Comparison of ENCODE assay signal across 29 cellular contexts in the genomic region with DNA sequence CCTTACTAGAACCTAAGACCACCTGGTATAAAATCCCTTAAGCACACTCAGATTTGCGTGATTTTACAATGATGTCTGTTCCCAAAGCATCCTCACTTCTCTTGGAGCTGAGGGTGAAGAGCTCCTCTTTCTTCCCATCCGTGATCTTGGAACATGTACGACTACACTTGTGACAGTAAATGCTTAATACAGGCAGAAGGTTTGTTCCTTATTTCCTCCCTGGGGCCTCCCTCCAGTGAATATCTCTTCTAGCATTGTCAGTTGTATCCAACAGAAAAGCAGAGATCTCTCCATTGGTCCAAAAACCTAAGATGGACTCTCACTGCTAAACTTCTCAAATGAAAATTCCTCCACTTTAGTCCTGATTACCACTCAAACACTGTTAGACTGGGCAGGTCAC.
"Had no signal": no experiment of that assay in that cellular context is flagged by ENCODE, and none has a peak within 500 bp of the region (broad histone marks: within the 10 kb centered on the region; RNA-seq: fewer than 3 reads in every experiment).

No MANE protein-coding gene starts in this region.

- H3K27me3 ChIP-seq: ovary, thyroid gland, upper lobe of left lung, vagina had no signal

- H3K36me3 ChIP-seq: neural progenitor cell, ovary, right lobe of liver, sigmoid colon, stomach, thoracic aorta, thyroid gland, tibial nerve, upper lobe of left lung, vagina had no signal

- H3K27ac ChIP-seq: neural progenitor cell, ovary, parathyroid adenoma, psoas muscle, right lobe of liver, sigmoid colon, stomach, thoracic aorta, thyroid gland, tibial nerve, upper lobe of left lung, vagina had no signal

- H3K9me3 Mint-ChIP-seq: naive B cell; naive thymus-derived CD8-positive, alpha-beta T cell; natural killer cell treated with Interleukin-12 subunit alpha and Interleukin-12 subunit beta and Interleukin-15 and Interleukin-18, amount 100 ng/mL, for 72 hours; nephron progenitor cell; neural progenitor cell; stimulated activated effector memory CD8-positive, alpha-beta T cell treated with anti-CD3 and anti-CD28 coated beads, Interleukin-12 subunit alpha, Interleukin-12 subunit beta, amount 100 ng/mL, for 72 hours; stimulated activated naive B cell treated with anti-CD40 and anti-IgM and Interleukin-4, amounts not matched to agents 10 μg/mL and 1 μg/mL and 100 μg/mL, for 72 hours; stimulated activated naive CD8-positive, alpha-beta T cell treated with anti-CD3 and anti-CD28 coated beads, Interleukin-15, Interleukin-2, amounts not matched to agents 100 ng/mL and 50 ng/mL, for 24 hours had no signal

- H3K4me2 ChIP-seq: neural progenitor cell had no signal

- FAIRE-seq: small intestine had no signal

- H3K4me1 Mint-ChIP-seq: naive B cell; naive thymus-derived CD8-positive, alpha-beta T cell; nephron progenitor cell; neural progenitor cell; stimulated activated effector memory CD8-positive, alpha-beta T cell treated with anti-CD3 and anti-CD28 coated beads, Interleukin-12 subunit alpha, Interleukin-12 subunit beta, amount 100 ng/mL, for 72 hours had no signal

- H3K27ac Mint-ChIP-seq: naive B cell; naive thymus-derived CD8-positive, alpha-beta T cell; natural killer cell treated with Interleukin-12 subunit alpha and Interleukin-12 subunit beta and Interleukin-15 and Interleukin-18, amount 100 ng/mL, for 72 hours; nephron progenitor cell; neural progenitor cell; progenitor cell of endocrine pancreas; stimulated activated effector memory CD8-positive, alpha-beta T cell treated with anti-CD3 and anti-CD28 coated beads, Interleukin-12 subunit alpha, Interleukin-12 subunit beta, amount 100 ng/mL, for 72 hours; stimulated activated naive B cell treated with anti-CD40 and anti-IgM and Interleukin-4, amounts not matched to agents 10 μg/mL and 1 μg/mL and 100 μg/mL, for 72 hours; stimulated activated naive CD8-positive, alpha-beta T cell treated with anti-CD3 and anti-CD28 coated beads, Interleukin-15, Interleukin-2, amounts not matched to agents 100 ng/mL and 50 ng/mL, for 24 hours had no signal

- H3K9me3 ChIP-seq: ovary, psoas muscle, right lobe of liver, sigmoid colon, stomach, thoracic aorta, thyroid gland, tibial nerve, upper lobe of left lung, vagina had no signal

- H3K4me3 ChIP-seq: neural progenitor cell, ovary, psoas muscle, right lobe of liver, sigmoid colon, stomach, thoracic aorta, thyroid gland, tibial nerve, upper lobe of left lung, vagina had no signal

- H3K4me1 ChIP-seq: neural progenitor cell, parathyroid adenoma, psoas muscle, right lobe of liver, sigmoid colon, stomach, thyroid gland, tibial nerve, upper lobe of left lung, vagina had no signal

- H3K9ac ChIP-seq: neural progenitor cell, parathyroid adenoma had no signal

- H3K36me3 Mint-ChIP-seq: naive thymus-derived CD8-positive, alpha-beta T cell; natural killer cell treated with Interleukin-12 subunit alpha and Interleukin-12 subunit beta and Interleukin-15 and Interleukin-18, amount 100 ng/mL, for 72 hours; neural progenitor cell; stimulated activated effector memory CD8-positive, alpha-beta T cell treated with anti-CD3 and anti-CD28 coated beads, Interleukin-12 subunit alpha, Interleukin-12 subunit beta, amount 100 ng/mL, for 72 hours; stimulated activated naive B cell treated with anti-CD40 and anti-IgM and Interleukin-4, amounts not matched to agents 10 μg/mL and 1 μg/mL and 100 μg/mL, for 72 hours had no signal

- H3K79me2 ChIP-seq: parathyroid adenoma had no signal

- DNase-seq: naive B cell; naive thymus-derived CD8-positive, alpha-beta T cell; nephron progenitor cell; occipital lobe; ovary; posterior cingulate gyrus; psoas muscle; right cardiac atrium; right lobe of liver; sigmoid colon; small intestine; stimulated activated CD4-positive, alpha-beta T cell treated with anti-CD3 and anti-CD28 coated beads, Interleukin-15, amount 100 ng/mL, for 24 hours; stimulated activated CD4-positive, alpha-beta T cell treated with anti-CD3 and anti-CD28 coated beads, Interleukin-2, amount 100 ng/mL, for 24 hours; stimulated activated CD4-positive, alpha-beta T cell treated with anti-CD3 and anti-CD28 coated beads, Interleukin-4, amount 100 ng/mL, for 1 hour; stimulated activated naive B cell treated with anti-CD40 and anti-IgM and Interleukin-4, amounts not matched to agents 10 μg/mL and 1 μg/mL and 100 μg/mL, for 72 hours; stimulated activated naive CD4-positive, alpha-beta T cell treated with Interleukin-2 at 50 U/mL for 16 hours; stomach; thyroid gland; trophoblast cell; upper lobe of left lung had no signal

- H3K27me3 Mint-ChIP-seq: naive B cell; stimulated activated naive B cell treated with anti-CD40 and anti-IgM and Interleukin-4, amounts not matched to agents 10 μg/mL and 1 μg/mL and 100 μg/mL, for 72 hours had no signal

- H2AFZ ChIP-seq: neural progenitor cell, parathyroid adenoma had no signal

- H3K4me3 Mint-ChIP-seq: naive B cell; naive thymus-derived CD8-positive, alpha-beta T cell; natural killer cell treated with Interleukin-12 subunit alpha and Interleukin-12 subunit beta and Interleukin-15 and Interleukin-18, amount 100 ng/mL, for 72 hours; nephron progenitor cell; neural progenitor cell; stimulated activated effector memory CD8-positive, alpha-beta T cell treated with anti-CD3 and anti-CD28 coated beads, Interleukin-12 subunit alpha, Interleukin-12 subunit beta, amount 100 ng/mL, for 72 hours; stimulated activated naive B cell treated with anti-CD40 and anti-IgM and Interleukin-4, amounts not matched to agents 10 μg/mL and 1 μg/mL and 100 μg/mL, for 72 hours; stimulated activated naive CD8-positive, alpha-beta T cell treated with anti-CD3 and anti-CD28 coated beads, Interleukin-15, Interleukin-2, amounts not matched to agents 100 ng/mL and 50 ng/mL, for 24 hours had no signal
